8 cellular contexts compared by ENCODE assay signal in the genomic region with DNA sequence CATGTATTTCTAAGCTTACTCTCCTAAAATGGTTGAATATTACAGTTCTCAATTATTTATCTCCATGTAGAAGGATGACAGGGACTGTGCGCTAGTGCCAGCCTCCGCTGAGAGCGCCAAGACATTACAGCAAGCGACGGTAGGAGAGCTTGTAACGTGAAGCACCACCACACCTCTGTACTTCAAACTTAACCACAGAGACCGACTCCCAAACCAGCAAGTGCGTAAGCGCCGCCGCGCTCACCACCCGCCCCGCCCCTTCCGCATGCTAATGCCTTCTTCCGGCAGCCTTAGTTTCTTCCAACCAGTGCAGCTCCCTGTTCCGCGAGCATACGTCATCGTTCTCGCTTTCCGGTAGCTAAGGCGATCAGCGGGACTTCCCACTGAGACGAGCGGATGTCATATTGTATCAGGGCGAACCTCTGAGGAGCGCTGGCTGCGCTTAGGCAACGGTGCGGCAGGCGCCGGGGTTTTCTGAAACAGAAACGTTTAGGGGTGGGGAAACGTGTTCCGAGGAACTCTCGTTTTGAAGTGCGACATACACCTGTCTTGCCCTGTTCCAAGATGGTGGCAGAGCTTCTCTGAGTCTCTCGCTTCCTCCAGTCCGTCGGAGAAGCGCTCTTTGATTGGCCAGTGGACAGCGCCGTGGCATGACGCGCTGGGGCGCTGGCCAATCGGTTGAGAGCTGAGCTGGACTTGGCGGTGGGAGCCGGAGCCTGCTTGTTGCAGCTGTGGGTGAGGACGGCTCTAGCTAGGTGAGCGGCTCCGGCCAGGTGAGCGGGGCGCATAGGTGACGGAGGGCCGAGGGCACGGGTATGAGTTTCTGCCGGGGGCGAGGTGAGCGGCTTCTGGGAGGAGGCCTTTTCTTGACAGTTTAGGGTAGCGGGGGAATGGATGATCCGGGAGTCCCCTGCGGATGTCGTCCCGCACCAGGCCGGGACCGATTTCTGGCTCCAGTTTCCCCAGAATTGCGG. TPM values are rescaled to one million over a fixed set of nuclear protein-coding genes. Genes with fewer than 3 reads are reported as not detected.
DNase-seq lines count a peak whose midpoint lies in the region; ATAC-seq and TF ChIP-seq lines count a peak whose summit lies in the region.

A gene (plus strand): TSS at position 723 of the 974 bp plus-strand sequence. CDS start 2,896 bp downstream, outside the sequence.

- peak within 1 kb of the TSS; percentile 94 for H3K27ac ChIP-seq in suprapubic skin

- under 1% methylated on average over 50 of the region's 69 CpGs for WGBS in suprapubic skin

- ATAC-seq in HG02610 (IDR thresholded peaks at IDR 0.05; ENCODE audit: unreplicated experiment): peak; percentile 96
- peak; percentile 92 to 93 for ATAC-seq in activated naive CD4-positive, alpha-beta T cell treated with anti-CD3 and anti-CD28 coated beads, Interleukin-2, amount 50 U/mL, for 72 hours

- peaks cover 20% of the 10 kb centered on the region for H3K4me1 ChIP-seq in suprapubic skin

- no peaks in the 10 kb centered on the region for H3K9me3 ChIP-seq in suprapubic skin

- peak within 1 kb of the TSS; percentile 87 for H3K4me3 ChIP-seq in GM08714 (ENCODE audit: low read length)
- H3K4me3 ChIP-seq in suprapubic skin: peak within 1 kb of the TSS; percentile 67

- TF ChIP-seq POLR2A in suprapubic skin (IDR thresholded peaks at IDR 0.05): peak; percentile 71 to 73

- peaks cover 4% of the 10 kb centered on the region for H3K27me3 ChIP-seq in suprapubic skin

- no peak for TF ChIP-seq CTCF in suprapubic skin (IDR thresholded peaks at IDR 0.05)

- H3K36me3 Mint-ChIP-seq in activated naive CD4-positive, alpha-beta T cell treated with anti-CD3 and anti-CD28 coated beads, Interleukin-2, amount 50 U/mL, for 72 hours: peaks cover 12 to 42% of the 10 kb centered on the region in 2 donors

- peaks cover 16% of the 10 kb centered on the region for H3K36me3 ChIP-seq in suprapubic skin

- peak within 1 kb of the TSS; percentile 98 for H3K27ac Mint-ChIP-seq in activated naive CD4-positive, alpha-beta T cell treated with anti-CD3 and anti-CD28 coated beads, Interleukin-2, amount 50 U/mL, for 72 hours

- no peaks in the 10 kb centered on the region for H3K9me3 Mint-ChIP-seq in activated naive CD4-positive, alpha-beta T cell treated with anti-CD3 and anti-CD28 coated beads, Interleukin-2, amount 50 U/mL, for 72 hours

- DNase-seq in NCI-H1092 treated with DMSO at 0.1 percent for 48 hours (lab: John Stamatoyannopoulos, UW) (peak; percentile 99), SKM-1 (lab: John Stamatoyannopoulos, UW; ENCODE audit: unreplicated experiment) (peak; percentile 44), globus pallidus (ENCODE audit: low spot score) (peak; percentile 98), nucleus accumbens (lab: John Stamatoyannopoulos, UW) (peak; percentile 90 to 99 (median 97)), suprapubic skin (ENCODE audit: low spot score in 2 of 2) (peak; percentile 99)
- peak; percentile 93 to 99 for DNase-seq in activated naive CD4-positive, alpha-beta T cell treated with anti-CD3 and anti-CD28 coated beads, Interleukin-2, amount 50 U/mL, for 72 hours (ENCODE audit: low spot score in 2 of 2)

- TF ChIP-seq EP300 in suprapubic skin (IDR thresholded peaks at IDR 0.05): no peak

RNA-seq across cellular contexts. Expression of the gene that starts here (rescaled TPM):
- 10 to 100 TPM; 92.2 to 97.0 TPM for total RNA-seq in activated naive CD4-positive, alpha-beta T cell treated with anti-CD3 and anti-CD28 coated beads, Interleukin-2, amount 50 U/mL, for 72 hours
- 10 to 100 TPM; 37.5 to 53.2 (median 49.6) TPM for total RNA-seq in suprapubic skin

Comparison
In these comparisons a context has a peak if more than half of its experiments do, and no peak if none do; other contexts are left out.
1. Peak in every context shown above with its lines: DNase-seq, ATAC-seq, H3K4me3 ChIP-seq and H3K27ac ChIP-seq.
2. DNase-seq: peak in every context shown above with its lines; median percentile 99 in NCI-H1092 treated with DMSO at 0.1 percent for 48 hours; 99 in suprapubic skin; 98 in globus pallidus; 97 in nucleus accumbens; 96 in activated naive CD4-positive, alpha-beta T cell treated with anti-CD3 and anti-CD28 coated beads, Interleukin-2, amount 50 U/mL, for 72 hours; 44 in SKM-1.